Comparison of ENCODE assay signal across 8 cellular contexts in genomic region chr12:27822076-27822712, GRCh38. TPM values are rescaled to one million over a fixed set of nuclear protein-coding genes. Genes with fewer than 3 reads are reported as not detected.
DNase-seq lines count a peak whose midpoint lies in the region; ATAC-seq and TF ChIP-seq lines count a peak whose summit lies in the region.

No MANE protein-coding gene starts in this region.

- no peak for TF ChIP-seq CTCF in A673 (conservative IDR thresholded peaks at IDR 0.05; ENCODE audit: low read depth, low read length)

- H3K9me3 Mint-ChIP-seq in effector memory CD8-positive, alpha-beta T cell: no peaks in the 10 kb centered on the region

- H3K27me3 Mint-ChIP-seq in effector memory CD8-positive, alpha-beta T cell: peaks cover 0 to 22% of the 10 kb centered on the region in 2 donors

- H3K9me3 ChIP-seq in A673 (ENCODE audit: low read depth, low read length, poor library complexity, severe bottlenecking): no peaks in the 10 kb centered on the region

- peak overlapping the region; percentile 57 to 70 for H3K27ac Mint-ChIP-seq in effector memory CD8-positive, alpha-beta T cell

- H3K4me3 Mint-ChIP-seq in effector memory CD8-positive, alpha-beta T cell: peak overlapping the region; percentile 54 to 67

- no peak overlapping the region for H3K27ac ChIP-seq in A673 (ENCODE audit: low read depth, low read length, poor library complexity, severe bottlenecking)

- peaks cover 16 to 18% of the 10 kb centered on the region in 2 donors for H3K4me1 Mint-ChIP-seq in effector memory CD8-positive, alpha-beta T cell (ENCODE audit: low read depth in 2 of 2)

- H3K4me1 ChIP-seq in A673 (ENCODE audit: insufficient read depth, low read length, poor library complexity, severe bottlenecking): no peaks in the 10 kb centered on the region

- intact Hi-C loops in A673 (cut with micrococcal nuclease; ENCODE audit: unreplicated experiment): no loop called here

- CTCF ChIA-PET in A673 (lab: Charles Lee): interaction anchor here (0.6 to 1.1 kb wide), 3 partner anchors 36 to 377 kb away, joined by 3 read pairs; no protein-coding TSS in a partner anchor

- H3K36me3 Mint-ChIP-seq in effector memory CD8-positive, alpha-beta T cell (ENCODE audit: insufficient read depth): peaks cover 8% of the 10 kb centered on the region

- POLR2A ChIA-PET in A673 (lab: Charles Lee; ENCODE audit: low non-redundant PET): no interaction called here

- no peaks in the 10 kb centered on the region for H3K27me3 ChIP-seq in A673 (replicated peaks; ENCODE audit: insufficient read depth, low read depth, low read length, poor library complexity)

- peak overlapping the region; percentile 10 for H3K4me3 ChIP-seq in A673 (ENCODE audit: low read depth, low read length, poor library complexity, severe bottlenecking)

- peak; percentile 72 for ATAC-seq in GM19455 (IDR thresholded peaks at IDR 0.05; ENCODE audit: unreplicated experiment)
- ATAC-seq in HG03460 (IDR thresholded peaks at IDR 0.05; ENCODE audit: unreplicated experiment): peak; percentile 69
- peak; percentile 88 to 90 for ATAC-seq in activated CD4-positive, CD25-positive, alpha-beta regulatory T cell treated with anti-CD3 and anti-CD28 coated beads, Interleukin-2, amount 50 U/mL, for 24 hours
- ATAC-seq in effector memory CD8-positive, alpha-beta T cell (replicated peaks): peak; percentile 85

- no peaks in the 10 kb centered on the region for H3K36me3 ChIP-seq in A673 (ENCODE audit: insufficient read depth, low read length, poor library complexity, severe bottlenecking)

- no TSS peak for BruUV-seq in A673 (replicated peaks; lab: Mats Ljungman, UMichigan)

- DNase-seq in A673 (ENCODE audit: low spot score): no peak
- peak; percentile 28 to 49 (median 48) for DNase-seq in effector memory CD8-positive, alpha-beta T cell
- peak; percentile 12 for DNase-seq in stimulated activated CD8-positive, alpha-beta memory T cell treated with anti-CD3 and anti-CD28 coated beads, Interleukin-15, amount 100 ng/mL, for 24 hours (ENCODE audit: low read depth)
- DNase-seq in NCI-H2196 (lab: John Stamatoyannopoulos, UW; ENCODE audit: unreplicated experiment): no peak
- DNase-seq in KG1 (lab: John Stamatoyannopoulos, UW): no peak

RNA-seq across cellular contexts. Expression of gene MANSC4, which starts 42.2 kb away (rescaled TPM):
- not detected in 2 replicates for total RNA-seq in A673 (2021)

RNA-seq across cellular contexts. Expression of gene KLHL42, which starts 42.2 kb away (rescaled TPM):
- total RNA-seq in A673 (2021): 30.9 and 32.4 TPM in 2 replicates

Comparison
In these comparisons a context has a peak if more than half of its experiments do, and no peak if none do; other contexts are left out.
1. DNase-seq: peak in effector memory CD8-positive, alpha-beta T cell (3 of 3) and stimulated activated CD8-positive, alpha-beta memory T cell treated with anti-CD3 and anti-CD28 coated beads, Interleukin-15, amount 100 ng/mL, for 24 hours (single experiment); none in A673 (single experiment), NCI-H2196 (single experiment) and KG1 (single experiment).
2. Peak in every context shown above with its lines, with median percentiles within 50 percentile points of each other: ATAC-seq.